Comparison of ENCODE assay signal across 14 cellular contexts in genomic region chr11:43802509-43802908, GRCh38.
A peak's percentile ranks its signal among the peaks of the same experiment; 100 is the strongest.
DNase-seq lines count a peak whose midpoint lies in the region; ATAC-seq and TF ChIP-seq lines count a peak whose summit lies in the region.
"Had no signal": no experiment of that assay in that cellular context is flagged by ENCODE, and none has a peak within 500 bp of the region (broad histone marks: within the 10 kb centered on the region; RNA-seq: fewer than 3 reads in every experiment).

No MANE protein-coding gene starts in this region.

- CTCF ChIA-PET in activated naive CD4-positive, alpha-beta T cell treated with anti-CD3 and anti-CD28 coated beads for 36 hours (lab: Charles Lee) = no interaction called here

- in situ Hi-C loops in SK-MEL-5 (cut with HindIII; ENCODE audit: low pct_unique_long_range_greater_than_20kb, low sequenced_read_pairs) = no loop called here

- peaks cover 6% of the 10 kb centered on the region for H3K9me3 Mint-ChIP-seq in activated naive CD4-positive, alpha-beta T cell treated with anti-CD3 and anti-CD28 coated beads for 36 hours

- no peak overlapping the region for H3K4me3 Mint-ChIP-seq in activated naive CD4-positive, alpha-beta T cell treated with anti-CD3 and anti-CD28 coated beads for 36 hours
- H3K4me3 Mint-ChIP-seq: activated CD4-positive, alpha-beta T cell treated with anti-CD3 and anti-CD28 coated beads for 36 hours; activated naive CD8-positive, alpha-beta T cell; IgD-negative memory B cell; mesothelial cell of epicardium had no signal

- no peak for DNase-seq in AG09319 (ENCODE audit: extremely low read depth, low read depth)
- DNase-seq in HCEC 1CT = peak; percentile 12
- DNase-seq in SK-MEL-5 (ENCODE audit: low read depth, low spot score) = peak; percentile 62
- no peak for DNase-seq in foreskin fibroblast
- DNase-seq in activated naive CD4-positive, alpha-beta T cell treated with anti-CD3 and anti-CD28 coated beads for 36 hours = no peak
- DNase-seq in NCI-H1436 (lab: John Stamatoyannopoulos, UW) = no peak
- DNase-seq: activated CD4-positive, alpha-beta T cell treated with anti-CD3 and anti-CD28 coated beads for 36 hours had no signal

- H3K4me3 ChIP-seq in foreskin fibroblast (ENCODE audit: low read depth in 1 of 2, low read length in 2 of 2) = no peak overlapping the region
- H3K4me3 ChIP-seq: skin epidermis had no signal

- H3K4me1 Mint-ChIP-seq in activated naive CD4-positive, alpha-beta T cell treated with anti-CD3 and anti-CD28 coated beads for 36 hours (ENCODE audit: low read depth) = no peaks in the 10 kb centered on the region
- H3K4me1 Mint-ChIP-seq: activated CD4-positive, alpha-beta T cell treated with anti-CD3 and anti-CD28 coated beads for 36 hours; IgD-negative memory B cell; mesothelial cell of epicardium had no signal

- intact Hi-C loops in activated naive CD4-positive, alpha-beta T cell treated with anti-CD3 and anti-CD28 coated beads for 36 hours (cut with micrococcal nuclease) = no loop called here

- ATAC-seq in GM21447 (IDR thresholded peaks at IDR 0.05; ENCODE audit: unreplicated experiment) (no peak), HG03196 (IDR thresholded peaks at IDR 0.05; ENCODE audit: unreplicated experiment) (no peak)
- ATAC-seq: activated CD4-positive, alpha-beta T cell treated with anti-CD3 and anti-CD28 coated beads for 36 hours; esophagus mucosa had no signal

- H3K36me3 Mint-ChIP-seq in activated naive CD4-positive, alpha-beta T cell treated with anti-CD3 and anti-CD28 coated beads for 36 hours (ENCODE audit: low read depth) = peaks cover 44% of the 10 kb centered on the region

- no peak overlapping the region for H3K27ac Mint-ChIP-seq in activated naive CD4-positive, alpha-beta T cell treated with anti-CD3 and anti-CD28 coated beads for 36 hours
- H3K27ac Mint-ChIP-seq: activated CD4-positive, alpha-beta T cell treated with anti-CD3 and anti-CD28 coated beads for 36 hours; activated naive CD8-positive, alpha-beta T cell; IgD-negative memory B cell; mesothelial cell of epicardium had no signal

- no peaks in the 10 kb centered on the region for H3K27me3 Mint-ChIP-seq in activated naive CD4-positive, alpha-beta T cell treated with anti-CD3 and anti-CD28 coated beads for 36 hours (ENCODE audit: low read depth)
- H3K27me3 Mint-ChIP-seq: activated CD4-positive, alpha-beta T cell treated with anti-CD3 and anti-CD28 coated beads for 36 hours; activated naive CD8-positive, alpha-beta T cell; IgD-negative memory B cell had no signal

- TF ChIP-seq CTCF in AG09319 (IDR thresholded peaks at IDR 0.05; ENCODE audit: low read depth, low read length) (peak; percentile 22), foreskin fibroblast (IDR thresholded peaks at IDR 0.05; ENCODE audit: low read depth, low read length) (peak; percentile 13)

Comparison
In these comparisons a context has a peak if more than half of its experiments do, and no peak if none do; other contexts are left out.
1. DNase-seq: peak in HCEC 1CT (single experiment) and SK-MEL-5 (single experiment); none in AG09319 (single experiment), foreskin fibroblast (0 of 2), activated naive CD4-positive, alpha-beta T cell treated with anti-CD3 and anti-CD28 coated beads for 36 hours (single experiment) and NCI-H1436 (single experiment).